ENCODE assay signal across 19 cellular contexts in genomic region chr5:856531-857425, GRCh38. TPM values are rescaled to one million over a fixed set of nuclear protein-coding genes. Genes with fewer than 3 reads are reported as not detected.
A peak's percentile ranks its signal among the peaks of the same experiment; 100 is the strongest.
DNase-seq lines count a peak whose midpoint lies in the region; ATAC-seq, FAIRE-seq and TF ChIP-seq lines count a peak whose summit lies in the region.
"Had no signal": no experiment of that assay in that cellular context is flagged by ENCODE, and none has a peak within 500 bp of the region (broad histone marks: within the 10 kb centered on the region; RNA-seq: fewer than 3 reads in every experiment).

No MANE protein-coding gene starts in this region.

- no peak for FAIRE-seq in HepG2 (lab: Jason Lieb, UNC)

- no peak overlapping the region for H3K4me2 ChIP-seq in HepG2 (ENCODE audit: low read depth, low read length)

- no peak for TF ChIP-seq CTCF in HepG2 (CRISPR knock-in tag; IDR thresholded peaks at IDR 0.05)

- no peaks in the 10 kb centered on the region for H3K79me2 ChIP-seq in HepG2 (ENCODE audit: insufficient read depth, low read length)

- H2AFZ ChIP-seq in HepG2 (ENCODE audit: low read length): no peak overlapping the region

- BruUV-seq in HepG2 (replicated peaks; lab: Mats Ljungman, UMichigan): no TSS peak

- no peak overlapping the region for H3K4me3 ChIP-seq in HepG2 (replicated peaks in 1 of 3; ENCODE audit: insufficient read depth in 1 of 3, low read depth in 2 of 3, low read length in 3 of 3)
- H3K4me3 ChIP-seq: breast epithelium, gastrocnemius medialis, SJCRH30, tibial artery had no signal

- 67% methylated on average over 15 of the region's 16 CpGs for WGBS in HepG2 (ENCODE audit: low lambda C conversion rate)

- no peaks in the 10 kb centered on the region for H3K9me3 ChIP-seq in HepG2 (ENCODE audit: low read length)
- H3K9me3 ChIP-seq: breast epithelium, gastrocnemius medialis, SJCRH30, tibial artery had no signal

- H3K4me1 ChIP-seq in HepG2 (ENCODE audit: insufficient read depth, low read length): peaks cover 7% of the 10 kb centered on the region
- H3K4me1 ChIP-seq: breast epithelium, gastrocnemius medialis, SJCRH30, tibial artery had no signal

- DNase-seq in left cardiac atrium (peak; percentile 14), cardiac septum (ENCODE audit: low spot score) (no peak), RPMI7951 (ENCODE audit: low read depth) (peak; percentile 18), HepG2 (ENCODE audit: low spot score) (no peak), amygdala (lab: John Stamatoyannopoulos, UW) (no peak), AG08395 (ENCODE audit: low spot score) (no peak), GM03348 (ENCODE audit: low spot score) (no peak)
- DNase-seq in stimulated activated naive CD8-positive, alpha-beta T cell treated with anti-CD3 and anti-CD28 coated beads, Interleukin-15, Interleukin-2, amounts not matched to agents 100 U/mL and 50 U/mL, for 24 hours: no peak
- DNase-seq: activated CD4-positive, alpha-beta memory T cell treated with anti-CD3 and anti-CD28 coated beads for 36 hours; gastrocnemius medialis; kidney glomerular epithelial cell; NCI-H1417; NCI-H748 treated with DMSO at 0.1 percent for 48 hours; OCI-M1; SJCRH30; stimulated activated CD4-positive, alpha-beta T cell treated with anti-CD3 and anti-CD28 coated beads, Interleukin-15, amount 100 ng/mL, for 24 hours; stimulated activated naive B cell treated with anti-CD40 and anti-IgM and Interleukin-4, amounts not matched to agents 10 μg/mL and 1 μg/mL and 100 μg/mL, for 72 hours had no signal

- H4K20me1 ChIP-seq in HepG2 (ENCODE audit: insufficient read depth, low read length): peaks cover 2% of the 10 kb centered on the region; the same call in 1 of the 2 replicates

- peaks cover 0 to 9% of the 10 kb centered on the region in 2 experiments; a peak in 2 of 5 replicates for H3K27me3 ChIP-seq in HepG2 (ENCODE audit: control insufficient read depth in 1 of 2, insufficient read depth in 2 of 2, low read length in 2 of 2)
- H3K27me3 ChIP-seq: SJCRH30 had no signal

- TF ChIP-seq EP300 in HepG2 (IDR thresholded peaks at IDR 0.05; ENCODE audit: low read depth in 2 of 2, low read length in 2 of 2) (no peak), HepG2 (CRISPR knock-in tag; IDR thresholded peaks at IDR 0.05; ENCODE audit: borderline replicate concordance) (no peak)

- CTCF ChIA-PET in HepG2 (lab: Yijun Ruan, JAX; ENCODE audit: low intra/inter-chr PET ratio, low total read pairs): no interaction called here

- POLR2A ChIA-PET in HepG2 (lab: Yijun Ruan, JAX): no interaction called here

- TF ChIP-seq POLR2A in HepG2 (IDR thresholded peaks at IDR 0.05; ENCODE audit: insufficient read depth in 1 of 2, low read depth in 2 of 2, low read length in 2 of 2): no peak

- intact Hi-C loops in left cardiac atrium (cut with DNase I) (no loop called here), cardiac septum (cut with DNase I) (no loop called here), HepG2 (cut with micrococcal nuclease; ENCODE audit: unreplicated experiment) (no loop called here)

- no peak overlapping the region for H3K9ac ChIP-seq in HepG2 (ENCODE audit: insufficient read depth, low read depth, low read length)

- ATAC-seq in left cardiac atrium: no peak
- peak; percentile 9; the same call in 2 of the 3 replicates for ATAC-seq in HepG2
- ATAC-seq in stimulated activated naive CD8-positive, alpha-beta T cell treated with anti-CD3 and anti-CD28 coated beads, Interleukin-15, Interleukin-2, amounts not matched to agents 100 U/mL and 50 U/mL, for 24 hours: peak; percentile 16
- ATAC-seq: gastrocnemius medialis had no signal

- H3K27ac ChIP-seq in HepG2 (ENCODE audit: extremely low read length, insufficient read depth, low read length): no peak overlapping the region
- H3K27ac ChIP-seq: breast epithelium, gastrocnemius medialis, SJCRH30, tibial artery had no signal

- no peaks in the 10 kb centered on the region for H3K36me3 ChIP-seq in HepG2 (replicated peaks in 1 of 2; ENCODE audit: control insufficient read depth in 1 of 2, insufficient read depth in 2 of 2, low read length in 2 of 2)
- H3K36me3 ChIP-seq: breast epithelium, gastrocnemius medialis, SJCRH30 had no signal

- in situ Hi-C loops in HepG2 (cut with HindIII; ENCODE audit: extremely low pct_ligation_motif_present, low pct_unique_long_range_greater_than_20kb): no loop called here

- TF ChIP-seq RAD21 in HepG2 (CRISPR knock-in tag; IDR thresholded peaks at IDR 0.05): no peak

RNA-seq across cellular contexts. Expression of gene ZDHHC11, which starts 6.0 kb away (rescaled TPM):
- total RNA-seq in left cardiac atrium (10 to 100 TPM; 31.1 to 36.7 TPM), cardiac septum (10.6 TPM), HepG2 (2016; rRNA removed; fragmentation: Illumina TruSeq; extraction: Trizol) (1.4 and 4.0 TPM in 2 replicates)
- total RNA-seq in RPMI7951 (2014; rRNA removed; shearing (Covaris generic)): 0.12 and 0.29 TPM in 2 replicates
- total RNA-seq in HepG2 (2016; cell fraction: cytosol; rRNA removed; fragmentation: Illumina TruSeq; extraction: Trizol; ENCODE audit: low read depth): 0.51 and 1.4 TPM in 2 replicates
- total RNA-seq in HepG2 (2016; cell fraction: insoluble cytoplasmic fraction; rRNA removed; fragmentation: Illumina TruSeq; extraction: Trizol): 0.67 and 5.3 TPM in 2 replicates
- total RNA-seq in HepG2 (2016; cell fraction: membrane; rRNA removed; fragmentation: Illumina TruSeq; extraction: Trizol): 1.5 and 2.0 TPM in 2 replicates
- 8.6 and 9.6 TPM in 2 replicates for total RNA-seq in HepG2 (2016; cell fraction: nucleus; rRNA removed; fragmentation: Illumina TruSeq; extraction: Trizol)
- 2.1 and 2.2 TPM in 2 replicates for polyA plus RNA-seq in HepG2 (2011; rRNA removed)
- polyA plus RNA-seq in HepG2 (2011; cell fraction: cytosol; rRNA removed): 1.6 and 2.1 TPM in 2 replicates
- polyA plus RNA-seq in HepG2 (2011; cell fraction: nucleus; rRNA removed): 24.0 and 31.7 TPM in 2 replicates
- 3.2 and 7.4 TPM in 2 replicates for polyA plus RNA-seq in HepG2 (2012)
- 0.68 and 0.74 TPM in 2 replicates for polyA plus RNA-seq in HepG2 (2016; cell fraction: cytosol; fragmentation: Illumina TruSeq; extraction: Trizol; ENCODE audit: low read depth)
- 1.2 and 2.3 TPM in 2 replicates for polyA plus RNA-seq in HepG2 (2016; cell fraction: insoluble cytoplasmic fraction; fragmentation: Illumina TruSeq; extraction: Trizol; ENCODE audit: low read depth)
- 0.83 and 1.1 TPM in 2 replicates for polyA plus RNA-seq in HepG2 (2016; cell fraction: membrane; fragmentation: Illumina TruSeq; extraction: Trizol; ENCODE audit: low read depth)
- polyA plus RNA-seq in HepG2 (2016; cell fraction: nucleus; fragmentation: Illumina TruSeq; extraction: Trizol; ENCODE audit: insufficient read depth, low read depth): 21.9 and 23.7 TPM in 2 replicates
- 7.7 and 72.5 TPM in 2 replicates for polyA minus RNA-seq in HepG2 (2011; rRNA and poly(A)+ RNA removed; ENCODE audit: low replicate concordance)
- 2.5 TPM in 1 of 2 replicates, not detected in the other for polyA minus RNA-seq in HepG2 (2011; cell fraction: cytosol; rRNA and poly(A)+ RNA removed)
- 12.6 and 14.9 TPM in 2 replicates for polyA minus RNA-seq in HepG2 (2011; cell fraction: nucleus; rRNA and poly(A)+ RNA removed)

RNA-seq across cellular contexts. Expression of gene BRD9, which starts 35.8 kb away (rescaled TPM):
- total RNA-seq in left cardiac atrium: 10 to 100 TPM; 26.8 to 39.3 TPM
- 25.9 TPM for total RNA-seq in cardiac septum
- 24.0 and 27.9 TPM in 2 replicates for total RNA-seq in RPMI7951 (2014; rRNA removed; shearing (Covaris generic))
- total RNA-seq in HepG2 (2016; rRNA removed; fragmentation: Illumina TruSeq; extraction: Trizol): 20.7 and 22.9 TPM in 2 replicates
- total RNA-seq in HepG2 (2016; cell fraction: cytosol; rRNA removed; fragmentation: Illumina TruSeq; extraction: Trizol; ENCODE audit: low read depth): 6.6 and 8.1 TPM in 2 replicates
- 18.6 and 24.6 TPM in 2 replicates for total RNA-seq in HepG2 (2016; cell fraction: insoluble cytoplasmic fraction; rRNA removed; fragmentation: Illumina TruSeq; extraction: Trizol)
- 10.4 and 11.6 TPM in 2 replicates for total RNA-seq in HepG2 (2016; cell fraction: membrane; rRNA removed; fragmentation: Illumina TruSeq; extraction: Trizol)
- 30.9 and 31.0 TPM in 2 replicates for total RNA-seq in HepG2 (2016; cell fraction: nucleus; rRNA removed; fragmentation: Illumina TruSeq; extraction: Trizol)
- 5.2 and 6.3 TPM in 2 replicates for polyA plus RNA-seq in HepG2 (2011; rRNA removed)
- 4.5 and 4.6 TPM in 2 replicates for polyA plus RNA-seq in HepG2 (2011; cell fraction: cytosol; rRNA removed)
- polyA plus RNA-seq in HepG2 (2011; cell fraction: nucleus; rRNA removed): 36.0 and 39.4 TPM in 2 replicates
- polyA plus RNA-seq in HepG2 (2012): 10.7 and 10.9 TPM in 2 replicates
- polyA plus RNA-seq in HepG2 (2016; cell fraction: cytosol; fragmentation: Illumina TruSeq; extraction: Trizol; ENCODE audit: low read depth): 2.4 and 2.5 TPM in 2 replicates
- polyA plus RNA-seq in HepG2 (2016; cell fraction: insoluble cytoplasmic fraction; fragmentation: Illumina TruSeq; extraction: Trizol; ENCODE audit: low read depth): 17.6 and 19.2 TPM in 2 replicates
- polyA plus RNA-seq in HepG2 (2016; cell fraction: membrane; fragmentation: Illumina TruSeq; extraction: Trizol; ENCODE audit: low read depth): 4.9 and 5.4 TPM in 2 replicates
- 65.1 and 68.5 TPM in 2 replicates for polyA plus RNA-seq in HepG2 (2016; cell fraction: nucleus; fragmentation: Illumina TruSeq; extraction: Trizol; ENCODE audit: insufficient read depth, low read depth)
- polyA minus RNA-seq in HepG2 (2011; rRNA and poly(A)+ RNA removed; ENCODE audit: low replicate concordance): 15.9 and 73.1 TPM in 2 replicates
- polyA minus RNA-seq in HepG2 (2011; cell fraction: cytosol; rRNA and poly(A)+ RNA removed): 4.1 and 5.6 TPM in 2 replicates
- polyA minus RNA-seq in HepG2 (2011; cell fraction: nucleus; rRNA and poly(A)+ RNA removed): 30.7 and 34.1 TPM in 2 replicates

RNA-seq across cellular contexts. Expression of gene TRIP13, which starts 35.9 kb away (rescaled TPM):
- total RNA-seq in left cardiac atrium (1 to 10 TPM in 1 of 2 donors, under 1 TPM in 1; 0.88 to 1.1 TPM), cardiac septum (0.57 TPM), HepG2 (2016; rRNA removed; fragmentation: Illumina TruSeq; extraction: Trizol) (33.0 and 39.5 TPM in 2 replicates)
- total RNA-seq in RPMI7951 (2014; rRNA removed; shearing (Covaris generic)): 65.0 and 80.4 TPM in 2 replicates
- 8.1 and 9.8 TPM in 2 replicates for total RNA-seq in HepG2 (2016; cell fraction: cytosol; rRNA removed; fragmentation: Illumina TruSeq; extraction: Trizol; ENCODE audit: low read depth)
- 33.0 and 42.4 TPM in 2 replicates for total RNA-seq in HepG2 (2016; cell fraction: insoluble cytoplasmic fraction; rRNA removed; fragmentation: Illumina TruSeq; extraction: Trizol)
- 19.4 and 20.2 TPM in 2 replicates for total RNA-seq in HepG2 (2016; cell fraction: membrane; rRNA removed; fragmentation: Illumina TruSeq; extraction: Trizol)
- total RNA-seq in HepG2 (2016; cell fraction: nucleus; rRNA removed; fragmentation: Illumina TruSeq; extraction: Trizol): 18.6 TPM in 2 replicates
- polyA plus RNA-seq in HepG2 (2011; rRNA removed): 12.8 and 13.5 TPM in 2 replicates
- 6.1 and 7.0 TPM in 2 replicates for polyA plus RNA-seq in HepG2 (2011; cell fraction: cytosol; rRNA removed)
- 11.6 and 18.6 TPM in 2 replicates for polyA plus RNA-seq in HepG2 (2011; cell fraction: nucleus; rRNA removed)
- polyA plus RNA-seq in HepG2 (2012): 6.5 and 11.3 TPM in 2 replicates
- polyA plus RNA-seq in HepG2 (2016; cell fraction: cytosol; fragmentation: Illumina TruSeq; extraction: Trizol; ENCODE audit: low read depth): 4.9 and 6.9 TPM in 2 replicates
- 44.2 and 47.5 TPM in 2 replicates for polyA plus RNA-seq in HepG2 (2016; cell fraction: insoluble cytoplasmic fraction; fragmentation: Illumina TruSeq; extraction: Trizol; ENCODE audit: low read depth)
- polyA plus RNA-seq in HepG2 (2016; cell fraction: membrane; fragmentation: Illumina TruSeq; extraction: Trizol; ENCODE audit: low read depth): 13.5 and 13.6 TPM in 2 replicates
- polyA plus RNA-seq in HepG2 (2016; cell fraction: nucleus; fragmentation: Illumina TruSeq; extraction: Trizol; ENCODE audit: insufficient read depth, low read depth): 42.0 and 45.8 TPM in 2 replicates
- polyA minus RNA-seq in HepG2 (2011; rRNA and poly(A)+ RNA removed; ENCODE audit: low replicate concordance): 6.3 and 101 TPM in 2 replicates
- 4.5 and 11.3 TPM in 2 replicates for polyA minus RNA-seq in HepG2 (2011; cell fraction: cytosol; rRNA and poly(A)+ RNA removed)
- polyA minus RNA-seq in HepG2 (2011; cell fraction: nucleus; rRNA and poly(A)+ RNA removed): 9.2 and 11.7 TPM in 2 replicates

Comparison
In these comparisons a context has a peak if more than half of its experiments do, and no peak if none do; other contexts are left out.
1. DNase-seq: peak in left cardiac atrium (single experiment) and RPMI7951 (single experiment); none in cardiac septum (single experiment), HepG2 (single experiment), stimulated activated naive CD8-positive, alpha-beta T cell treated with anti-CD3 and anti-CD28 coated beads, Interleukin-15, Interleukin-2, amounts not matched to agents 100 U/mL and 50 U/mL, for 24 hours (single experiment), amygdala (0 of 56), AG08395 (single experiment) and GM03348 (single experiment).
2. ATAC-seq: peak in HepG2 (single experiment) and stimulated activated naive CD8-positive, alpha-beta T cell treated with anti-CD3 and anti-CD28 coated beads, Interleukin-15, Interleukin-2, amounts not matched to agents 100 U/mL and 50 U/mL, for 24 hours (single experiment); none in left cardiac atrium (0 of 2).